In the genomic region with DNA sequence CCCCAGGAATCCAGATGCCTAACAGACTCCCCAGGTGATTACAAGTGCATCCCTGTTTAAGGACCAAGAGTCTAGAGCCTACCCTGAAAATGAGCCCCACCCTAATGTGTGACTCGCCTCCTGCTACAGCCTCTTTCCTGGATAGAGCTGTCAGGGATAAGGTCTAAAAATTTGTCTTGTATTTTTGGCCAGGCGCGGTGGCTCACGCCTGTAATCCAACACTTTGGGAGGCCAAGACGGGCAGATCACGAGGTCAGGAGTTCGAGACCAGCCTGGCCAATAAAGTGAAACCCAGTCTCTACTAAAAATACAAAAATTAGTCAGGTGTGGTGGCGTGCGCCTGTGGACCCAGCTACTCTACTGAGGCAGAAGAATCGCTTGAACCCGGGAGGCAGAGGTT, we compare ENCODE assay signal across 1 cellular context.
TF ChIP-seq lines count a peak whose summit lies in the region.

No MANE protein-coding gene starts in this region.

TF ChIP-seq in H1, 55 proteins besides CTCF, POLR2A, EP300 and RAD21 (continued from another document):
- TF ChIP-seq, protein P1, sequence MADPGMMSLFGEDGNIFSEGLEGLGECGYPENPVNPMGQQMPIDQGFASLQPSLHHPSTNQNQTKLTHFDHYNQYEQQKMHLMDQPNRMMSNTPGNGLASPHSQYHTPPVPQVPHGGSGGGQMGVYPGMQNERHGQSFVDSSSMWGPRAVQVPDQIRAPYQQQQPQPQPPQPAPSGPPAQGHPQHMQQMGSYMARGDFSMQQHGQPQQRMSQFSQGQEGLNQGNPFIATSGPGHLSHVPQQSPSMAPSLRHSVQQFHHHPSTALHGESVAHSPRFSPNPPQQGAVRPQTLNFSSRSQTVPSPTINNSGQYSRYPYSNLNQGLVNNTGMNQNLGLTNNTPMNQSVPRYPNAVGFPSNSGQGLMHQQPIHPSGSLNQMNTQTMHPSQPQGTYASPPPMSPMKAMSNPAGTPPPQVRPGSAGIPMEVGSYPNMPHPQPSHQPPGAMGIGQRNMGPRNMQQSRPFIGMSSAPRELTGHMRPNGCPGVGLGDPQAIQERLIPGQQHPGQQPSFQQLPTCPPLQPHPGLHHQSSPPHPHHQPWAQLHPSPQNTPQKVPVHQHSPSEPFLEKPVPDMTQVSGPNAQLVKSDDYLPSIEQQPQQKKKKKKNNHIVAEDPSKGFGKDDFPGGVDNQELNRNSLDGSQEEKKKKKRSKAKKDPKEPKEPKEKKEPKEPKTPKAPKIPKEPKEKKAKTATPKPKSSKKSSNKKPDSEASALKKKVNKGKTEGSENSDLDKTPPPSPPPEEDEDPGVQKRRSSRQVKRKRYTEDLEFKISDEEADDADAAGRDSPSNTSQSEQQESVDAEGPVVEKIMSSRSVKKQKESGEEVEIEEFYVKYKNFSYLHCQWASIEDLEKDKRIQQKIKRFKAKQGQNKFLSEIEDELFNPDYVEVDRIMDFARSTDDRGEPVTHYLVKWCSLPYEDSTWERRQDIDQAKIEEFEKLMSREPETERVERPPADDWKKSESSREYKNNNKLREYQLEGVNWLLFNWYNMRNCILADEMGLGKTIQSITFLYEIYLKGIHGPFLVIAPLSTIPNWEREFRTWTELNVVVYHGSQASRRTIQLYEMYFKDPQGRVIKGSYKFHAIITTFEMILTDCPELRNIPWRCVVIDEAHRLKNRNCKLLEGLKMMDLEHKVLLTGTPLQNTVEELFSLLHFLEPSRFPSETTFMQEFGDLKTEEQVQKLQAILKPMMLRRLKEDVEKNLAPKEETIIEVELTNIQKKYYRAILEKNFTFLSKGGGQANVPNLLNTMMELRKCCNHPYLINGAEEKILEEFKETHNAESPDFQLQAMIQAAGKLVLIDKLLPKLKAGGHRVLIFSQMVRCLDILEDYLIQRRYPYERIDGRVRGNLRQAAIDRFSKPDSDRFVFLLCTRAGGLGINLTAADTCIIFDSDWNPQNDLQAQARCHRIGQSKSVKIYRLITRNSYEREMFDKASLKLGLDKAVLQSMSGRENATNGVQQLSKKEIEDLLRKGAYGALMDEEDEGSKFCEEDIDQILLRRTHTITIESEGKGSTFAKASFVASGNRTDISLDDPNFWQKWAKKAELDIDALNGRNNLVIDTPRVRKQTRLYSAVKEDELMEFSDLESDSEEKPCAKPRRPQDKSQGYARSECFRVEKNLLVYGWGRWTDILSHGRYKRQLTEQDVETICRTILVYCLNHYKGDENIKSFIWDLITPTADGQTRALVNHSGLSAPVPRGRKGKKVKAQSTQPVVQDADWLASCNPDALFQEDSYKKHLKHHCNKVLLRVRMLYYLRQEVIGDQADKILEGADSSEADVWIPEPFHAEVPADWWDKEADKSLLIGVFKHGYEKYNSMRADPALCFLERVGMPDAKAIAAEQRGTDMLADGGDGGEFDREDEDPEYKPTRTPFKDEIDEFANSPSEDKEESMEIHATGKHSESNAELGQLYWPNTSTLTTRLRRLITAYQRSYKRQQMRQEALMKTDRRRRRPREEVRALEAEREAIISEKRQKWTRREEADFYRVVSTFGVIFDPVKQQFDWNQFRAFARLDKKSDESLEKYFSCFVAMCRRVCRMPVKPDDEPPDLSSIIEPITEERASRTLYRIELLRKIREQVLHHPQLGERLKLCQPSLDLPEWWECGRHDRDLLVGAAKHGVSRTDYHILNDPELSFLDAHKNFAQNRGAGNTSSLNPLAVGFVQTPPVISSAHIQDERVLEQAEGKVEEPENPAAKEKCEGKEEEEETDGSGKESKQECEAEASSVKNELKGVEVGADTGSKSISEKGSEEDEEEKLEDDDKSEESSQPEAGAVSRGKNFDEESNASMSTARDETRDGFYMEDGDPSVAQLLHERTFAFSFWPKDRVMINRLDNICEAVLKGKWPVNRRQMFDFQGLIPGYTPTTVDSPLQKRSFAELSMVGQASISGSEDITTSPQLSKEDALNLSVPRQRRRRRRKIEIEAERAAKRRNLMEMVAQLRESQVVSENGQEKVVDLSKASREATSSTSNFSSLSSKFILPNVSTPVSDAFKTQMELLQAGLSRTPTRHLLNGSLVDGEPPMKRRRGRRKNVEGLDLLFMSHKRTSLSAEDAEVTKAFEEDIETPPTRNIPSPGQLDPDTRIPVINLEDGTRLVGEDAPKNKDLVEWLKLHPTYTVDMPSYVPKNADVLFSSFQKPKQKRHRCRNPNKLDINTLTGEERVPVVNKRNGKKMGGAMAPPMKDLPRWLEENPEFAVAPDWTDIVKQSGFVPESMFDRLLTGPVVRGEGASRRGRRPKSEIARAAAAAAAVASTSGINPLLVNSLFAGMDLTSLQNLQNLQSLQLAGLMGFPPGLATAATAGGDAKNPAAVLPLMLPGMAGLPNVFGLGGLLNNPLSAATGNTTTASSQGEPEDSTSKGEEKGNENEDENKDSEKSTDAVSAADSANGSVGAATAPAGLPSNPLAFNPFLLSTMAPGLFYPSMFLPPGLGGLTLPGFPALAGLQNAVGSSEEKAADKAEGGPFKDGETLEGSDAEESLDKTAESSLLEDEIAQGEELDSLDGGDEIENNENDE (IDR thresholded peaks at IDR 0.05; ENCODE audit: insufficient replicate concordance, low read length): no peak
- no peak for TF ChIP-seq SP1 (IDR thresholded peaks at IDR 0.05; ENCODE audit: low read depth, low read length)
